Comparison of ENCODE assay signal across 1 cellular context in the genomic region with DNA sequence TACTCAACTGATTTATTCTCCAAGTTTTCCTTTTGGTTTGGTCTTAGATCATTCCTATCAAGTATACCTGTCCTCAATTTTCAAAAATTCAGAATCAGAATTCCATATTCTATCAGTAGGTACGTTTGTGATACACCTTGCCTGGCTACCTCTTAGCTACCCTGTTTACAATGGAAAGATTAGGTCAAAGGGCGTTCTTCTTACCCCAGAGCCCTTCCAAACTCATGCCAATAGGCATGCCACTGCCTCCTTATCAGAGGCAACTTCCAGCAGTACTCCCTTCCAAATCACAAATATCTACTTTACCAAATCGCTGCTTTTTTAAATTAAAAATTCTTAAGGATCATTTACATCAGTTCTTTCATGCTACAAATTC.
TF ChIP-seq lines count a peak whose summit lies in the region.

No MANE protein-coding gene starts in this region.

TF ChIP-seq in HepG2, 621 proteins besides CTCF, POLR2A, EP300 and RAD21:
- TF ChIP-seq ZFP90 (CRISPR knock-in tag; IDR thresholded peaks at IDR 0.05; ENCODE audit: borderline replicate concordance) = no peak
- TF ChIP-seq SRSF9 (IDR thresholded peaks at IDR 0.05; ENCODE audit: borderline replicate concordance, insufficient read depth, low read depth, low read length, poor library complexity, severe bottlenecking) = no peak
- TF ChIP-seq NR2F6 (IDR thresholded peaks at IDR 0.05) = peak; percentile 35; the same call in 1 of the 2 replicates
- TF ChIP-seq NR2F6 (CRISPR knock-in tag; IDR thresholded peaks at IDR 0.05) = no peak
- 0 out of 2 replicates have a peak, but pooled peaks have one; percentile 52 for TF ChIP-seq SSRP1 (CRISPR knock-in tag; IDR thresholded peaks at IDR 0.05)
- no peak for TF ChIP-seq HNRNPLL (IDR thresholded peaks at IDR 0.05; ENCODE audit: low read depth, low read length, poor library complexity, severe bottlenecking)
- peak; percentile 35; the same call in 1 of the 2 replicates for TF ChIP-seq NR2C2 (CRISPR knock-in tag; IDR thresholded peaks at IDR 0.05; ENCODE audit: borderline replicate concordance)
- TF ChIP-seq SIX1 (CRISPR knock-in tag; IDR thresholded peaks at IDR 0.05; ENCODE audit: borderline replicate concordance) = no peak
- no peak for TF ChIP-seq ZNF776 (CRISPR knock-in tag; IDR thresholded peaks at IDR 0.05)
- no peak for TF ChIP-seq ZNF672 (CRISPR knock-in tag; IDR thresholded peaks at IDR 0.05)
- TF ChIP-seq, protein P1, sequence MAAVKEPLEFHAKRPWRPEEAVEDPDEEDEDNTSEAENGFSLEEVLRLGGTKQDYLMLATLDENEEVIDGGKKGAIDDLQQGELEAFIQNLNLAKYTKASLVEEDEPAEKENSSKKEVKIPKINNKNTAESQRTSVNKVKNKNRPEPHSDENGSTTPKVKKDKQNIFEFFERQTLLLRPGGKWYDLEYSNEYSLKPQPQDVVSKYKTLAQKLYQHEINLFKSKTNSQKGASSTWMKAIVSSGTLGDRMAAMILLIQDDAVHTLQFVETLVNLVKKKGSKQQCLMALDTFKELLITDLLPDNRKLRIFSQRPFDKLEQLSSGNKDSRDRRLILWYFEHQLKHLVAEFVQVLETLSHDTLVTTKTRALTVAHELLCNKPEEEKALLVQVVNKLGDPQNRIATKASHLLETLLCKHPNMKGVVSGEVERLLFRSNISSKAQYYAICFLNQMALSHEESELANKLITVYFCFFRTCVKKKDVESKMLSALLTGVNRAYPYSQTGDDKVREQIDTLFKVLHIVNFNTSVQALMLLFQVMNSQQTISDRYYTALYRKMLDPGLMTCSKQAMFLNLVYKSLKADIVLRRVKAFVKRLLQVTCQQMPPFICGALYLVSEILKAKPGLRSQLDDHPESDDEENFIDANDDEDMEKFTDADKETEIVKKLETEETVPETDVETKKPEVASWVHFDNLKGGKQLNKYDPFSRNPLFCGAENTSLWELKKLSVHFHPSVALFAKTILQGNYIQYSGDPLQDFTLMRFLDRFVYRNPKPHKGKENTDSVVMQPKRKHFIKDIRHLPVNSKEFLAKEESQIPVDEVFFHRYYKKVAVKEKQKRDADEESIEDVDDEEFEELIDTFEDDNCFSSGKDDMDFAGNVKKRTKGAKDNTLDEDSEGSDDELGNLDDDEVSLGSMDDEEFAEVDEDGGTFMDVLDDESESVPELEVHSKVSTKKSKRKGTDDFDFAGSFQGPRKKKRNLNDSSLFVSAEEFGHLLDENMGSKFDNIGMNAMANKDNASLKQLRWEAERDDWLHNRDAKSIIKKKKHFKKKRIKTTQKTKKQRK (IDR thresholded peaks at IDR 0.05; ENCODE audit: low read length) = no peak
- no peak for TF ChIP-seq ZFP36 (IDR thresholded peaks at IDR 0.05; ENCODE audit: borderline replicate concordance, low read depth, low read length, partially characterized antibody)
- TF ChIP-seq ZNF749 (CRISPR knock-in tag; IDR thresholded peaks at IDR 0.05; ENCODE audit: borderline replicate concordance) = no peak
- no peak for TF ChIP-seq ZNF713 (CRISPR knock-in tag; IDR thresholded peaks at IDR 0.05)
- 0 out of 2 replicates have a peak, but pooled peaks have one; percentile 48 for TF ChIP-seq FOXA3 (CRISPR knock-in tag; IDR thresholded peaks at IDR 0.05)
- no peak for TF ChIP-seq ZBTB38 (CRISPR knock-in tag; IDR thresholded peaks at IDR 0.05)
- no peak for TF ChIP-seq PHF8 (CRISPR knock-in tag; IDR thresholded peaks at IDR 0.05)
- no peak for TF ChIP-seq NFYC (CRISPR knock-in tag; IDR thresholded peaks at IDR 0.05)
- peak in 1 of 2 experiments; percentile 44; a peak in 1 of 4 replicates for TF ChIP-seq NR2F1 (CRISPR knock-in tag; IDR thresholded peaks at IDR 0.05)
- no peak for TF ChIP-seq RFX3 (CRISPR knock-in tag; IDR thresholded peaks at IDR 0.05)
- peak; percentile 48; the same call in 1 of the 2 replicates for TF ChIP-seq PPARG (CRISPR knock-in tag; conservative IDR thresholded peaks at IDR 0.05)
